In genomic region chr1:178580096-178580495, GRCh38 we compare ENCODE assay signal across 19 cellular contexts.
DNase-seq lines count a peak whose midpoint lies in the region; ATAC-seq, FAIRE-seq and TF ChIP-seq lines count a peak whose summit lies in the region.
"Had no signal": no experiment of that assay in that cellular context is flagged by ENCODE, and none has a peak within 500 bp of the region (broad histone marks: within the 10 kb centered on the region; RNA-seq: fewer than 3 reads in every experiment).

No MANE protein-coding gene starts in this region.

- DNase-seq in GM18507 (ENCODE audit: extremely low spot score, insufficient read length, low read depth) (no peak), NAMALWA (ENCODE audit: low spot score) (peak; percentile 66), memory B cell (ENCODE audit: low spot score in 2 of 2) (no peak), transverse colon (no peak), dermis blood vessel endothelial cell (no peak), T-helper 9 cell (no peak)
- no peak for DNase-seq in activated CD8-positive, alpha-beta memory T cell treated with anti-CD3 and anti-CD28 coated beads for 24 hours
- DNase-seq: ACHN; AML-193; CD4-positive, alpha-beta T cell; MV-4-11; NCI-H1417 treated with DMSO at 0.1 percent for 48 hours; NCI-H1930; NCI-H748 treated with DMSO at 0.1 percent for 48 hours; SW 1271 had no signal

- H3K9me3 Mint-ChIP-seq in memory B cell = no peaks in the 10 kb centered on the region
- H3K9me3 Mint-ChIP-seq: CD4-positive, alpha-beta T cell; GM23338 had no signal

- peaks cover 9% of the 10 kb centered on the region for H3K36me3 Mint-ChIP-seq in memory B cell

- H3K4me1 ChIP-seq in transverse colon = peaks cover 0 to 11% (median 11%) of the 10 kb centered on the region in 4 donors
- H3K4me1 ChIP-seq: SJSA1 had no signal

- TF ChIP-seq POLR2A in transverse colon (IDR thresholded peaks at IDR 0.05) = no peak

- no peaks in the 10 kb centered on the region for H3K36me3 ChIP-seq in transverse colon
- H3K36me3 ChIP-seq: SJSA1 had no signal

- H3K4me1 Mint-ChIP-seq in memory B cell = peaks cover 71% of the 10 kb centered on the region

- no peak for TF ChIP-seq CTCF in transverse colon (IDR thresholded peaks at IDR 0.05)

- H3K4me3 Mint-ChIP-seq in memory B cell = peak overlapping the region; percentile 77
- H3K4me3 Mint-ChIP-seq: CD4-positive, alpha-beta T cell; GM23338 had no signal

- no peak for ATAC-seq in memory B cell (ENCODE audit: low read depth)
- ATAC-seq: GM23338 had no signal

- 76 to 89% methylated on average over 3 to 5 of the region's 5 CpGs for WGBS in transverse colon (ENCODE audit: low coverage in 1 of 2), 2 donors

- no peaks in the 10 kb centered on the region for H3K27me3 Mint-ChIP-seq in memory B cell

- intact Hi-C loops in transverse colon (cut with DNase I; ENCODE audit: low total_unique reads) = no loop called here

- peak overlapping the region; percentile 98 for H3K27ac Mint-ChIP-seq in memory B cell
- H3K27ac Mint-ChIP-seq: CD4-positive, alpha-beta T cell; GM23338 had no signal

- no peak for TF ChIP-seq EP300 in transverse colon (IDR thresholded peaks at IDR 0.05; ENCODE audit: low read depth)

- peak overlapping the region in 3 of 4 donors; percentile 10 to 72 (median 40) for H3K27ac ChIP-seq in transverse colon
- H3K27ac ChIP-seq: HL-60, SJSA1 had no signal

- no peaks in the 10 kb centered on the region for H3K27me3 ChIP-seq in transverse colon
- H3K27me3 ChIP-seq: SJSA1 had no signal

- no peaks in the 10 kb centered on the region for H3K9me3 ChIP-seq in transverse colon
- H3K9me3 ChIP-seq: SJSA1 had no signal

- in situ Hi-C loops in transverse colon (cut with MboI; ENCODE audit: low pct_ligation_motif_present in 1 of 4, low pct_unique_long_range_greater_than_20kb in 1 of 4, low sequenced_read_pairs in 3 of 4) = no loop called here

- peak; percentile 65 for FAIRE-seq in GM18507 (lab: Jason Lieb, UNC)
- FAIRE-seq: HTR-8/SVneo had no signal

- H3K4me3 ChIP-seq in transverse colon = no peak overlapping the region
- H3K4me3 ChIP-seq: GM23338, SJSA1 had no signal
